13 cellular contexts compared by ENCODE assay signal in the genomic region with DNA sequence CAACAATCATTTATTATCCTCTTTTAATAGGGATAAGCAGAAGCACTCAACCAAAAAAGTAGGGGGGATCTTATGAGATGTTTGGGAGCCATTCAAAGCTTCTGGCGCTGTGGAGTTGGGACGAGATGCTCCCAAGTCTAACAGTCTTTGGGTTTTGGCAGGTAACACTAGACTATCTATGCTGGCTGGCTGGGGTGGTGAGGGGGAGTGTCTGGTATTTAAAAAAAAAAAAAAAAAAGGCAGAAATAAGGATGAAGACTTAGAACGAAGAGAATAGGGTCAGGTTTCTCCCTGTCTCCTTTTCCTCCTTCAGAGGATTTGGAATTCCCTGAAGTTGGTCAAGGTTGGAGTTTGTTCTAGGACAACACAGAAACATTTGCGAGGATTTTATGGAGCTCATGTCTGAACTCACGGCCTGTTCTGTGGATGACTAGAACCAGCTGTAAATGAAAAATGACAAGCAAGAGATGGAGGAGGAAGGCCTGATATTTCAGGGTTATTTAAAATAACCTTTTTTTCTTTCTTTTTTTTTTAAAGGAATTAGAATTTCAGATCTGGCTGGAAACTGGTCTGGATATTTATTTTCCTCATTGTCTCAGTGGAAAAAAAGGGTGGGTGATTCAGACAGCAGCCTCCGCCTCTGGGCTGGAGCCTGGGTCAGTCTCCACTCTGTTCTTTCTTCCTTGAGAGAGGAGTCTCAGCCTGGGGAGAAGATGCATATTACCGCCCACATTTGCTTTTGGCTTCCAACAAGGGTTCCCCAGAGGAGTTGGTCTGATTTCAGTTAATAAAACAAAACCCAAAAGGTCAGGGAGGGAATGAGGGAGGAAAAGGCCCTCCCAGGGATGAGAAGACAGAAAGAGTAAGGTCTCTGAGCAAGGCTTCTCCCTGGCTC.
A peak's percentile ranks its signal among the peaks of the same experiment; 100 is the strongest.
DNase-seq lines count a peak whose midpoint lies in the region; FAIRE-seq and TF ChIP-seq lines count a peak whose summit lies in the region.
"Had no signal": no experiment of that assay in that cellular context is flagged by ENCODE, and none has a peak within 500 bp of the region (broad histone marks: within the 10 kb centered on the region; RNA-seq: fewer than 3 reads in every experiment).

No MANE protein-coding gene starts in this region.

- no peak for TF ChIP-seq POLR2A in prostate gland (IDR thresholded peaks at IDR 0.05)

- no peak overlapping the region for H3K4me3 ChIP-seq in skin epidermis
- H3K4me3 ChIP-seq in prostate gland = no peak overlapping the region

- peak; percentile 83 for FAIRE-seq in endometrium (lab: Jason Lieb, UNC)

- WGBS in prostate gland = 47% methylated on average over 7 of the region's 7 CpGs

- peak; percentile 28 for DNase-seq in COLO829 (ENCODE audit: low spot score)
- peak; percentile 57 for DNase-seq in left kidney (ENCODE audit: low read depth, low spot score)
- no peak for DNase-seq in prostate gland (ENCODE audit: low spot score)
- no peak for DNase-seq in activated T-cell treated with anti-CD3 and anti-CD28 coated beads, Interleukin-2, amount 50 U/mL, for 48 hours
- DNase-seq in GDM1 (lab: John Stamatoyannopoulos, UW) = no peak
- DNase-seq in NCI-H510A (lab: John Stamatoyannopoulos, UW) = no peak
- DNase-seq: activated naive CD4-positive, alpha-beta T cell treated with anti-CD3 and anti-CD28 coated beads, Interleukin-2, amount 10 ng/mL, durations not matched to agents 7 days and 5 days; effector memory CD8-positive, alpha-beta T cell; Kasumi-1; stimulated activated CD4-positive, alpha-beta T cell treated with anti-CD3 and anti-CD28 coated beads, Interleukin-4, amount 100 ng/mL, for 1 hour; T-cell had no signal

- H3K27me3 ChIP-seq in prostate gland (replicated peaks; ENCODE audit: insufficient read depth) = no peaks in the 10 kb centered on the region

- H3K4me1 ChIP-seq in prostate gland (replicated peaks) = no peaks in the 10 kb centered on the region

- H3K36me3 ChIP-seq in prostate gland = no peaks in the 10 kb centered on the region

- H3K27ac ChIP-seq in skin epidermis (peak overlapping the region in 11 of 21 experiments; percentile 6 to 79 (median 46)), prostate gland (peak overlapping the region in 1 of 2 donors; percentile 20)

- no peak for TF ChIP-seq CTCF in prostate gland (IDR thresholded peaks at IDR 0.05)

- intact Hi-C loops in prostate gland (cut with DNase I) = no loop called here

- H3K9me3 ChIP-seq in prostate gland = no peaks in the 10 kb centered on the region

Comparison
In these comparisons a context has a peak if more than half of its experiments do, and no peak if none do; other contexts are left out.
1. DNase-seq: peak in COLO829 (single experiment) and left kidney (single experiment); none in prostate gland (single experiment), activated T-cell treated with anti-CD3 and anti-CD28 coated beads, Interleukin-2, amount 50 U/mL, for 48 hours (0 of 2), GDM1 (single experiment) and NCI-H510A (single experiment).